ENCODE assay signal across 17 cellular contexts in the genomic region with DNA sequence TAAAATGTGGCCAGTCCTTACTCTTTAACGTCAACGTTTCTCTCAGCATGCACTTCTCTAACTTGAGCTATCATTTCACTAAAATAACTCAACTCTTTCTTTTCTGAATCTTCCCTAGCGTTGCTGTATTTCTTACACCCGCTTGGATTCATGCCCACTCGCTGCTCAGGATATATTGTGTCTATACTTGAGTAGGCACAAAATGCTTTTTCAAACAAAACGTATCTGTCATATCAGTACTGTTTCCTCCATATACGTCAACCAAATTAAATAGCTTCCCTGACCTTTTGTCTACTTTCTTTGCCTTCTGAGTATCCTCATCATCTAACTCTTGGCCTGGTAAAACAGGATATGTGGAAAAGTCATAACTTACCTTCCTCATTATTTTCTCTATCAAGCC.
DNase-seq lines count a peak whose midpoint lies in the region; ATAC-seq, FAIRE-seq and TF ChIP-seq lines count a peak whose summit lies in the region.
"Had no signal": no experiment of that assay in that cellular context is flagged by ENCODE, and none has a peak within 500 bp of the region (broad histone marks: within the 10 kb centered on the region; RNA-seq: fewer than 3 reads in every experiment).

No MANE protein-coding gene starts in this region.

- no peaks in the 10 kb centered on the region for H3K27me3 ChIP-seq in endothelial cell of umbilical vein (ENCODE audit: control insufficient read depth in 2 of 2, insufficient read depth in 2 of 2, low read length in 2 of 2)
- no peaks in the 10 kb centered on the region for H3K27me3 ChIP-seq in naive thymus-derived CD4-positive, alpha-beta T cell (ENCODE audit: control insufficient read depth in 2 of 2, insufficient read depth in 2 of 2, low read length in 2 of 2)

- no peaks in the 10 kb centered on the region for H3K79me2 ChIP-seq in endothelial cell of umbilical vein (ENCODE audit: control insufficient read depth, insufficient read depth, low read length)

- TF ChIP-seq CTCF in choroid plexus epithelial cell (conservative IDR thresholded peaks at IDR 0.05; ENCODE audit: low read depth, low read length) (no peak), endothelial cell of umbilical vein (IDR thresholded peaks at IDR 0.05; ENCODE audit: extremely low read depth in 1 of 2, insufficient read depth in 1 of 2, low read depth in 1 of 2, low read length in 2 of 2) (no peak)

- no peak overlapping the region for H3K27ac Mint-ChIP-seq in naive thymus-derived CD4-positive, alpha-beta T cell
- no peak overlapping the region for H3K27ac Mint-ChIP-seq in activated CD4-positive, alpha-beta T cell treated with anti-CD3 and anti-CD28 coated beads for 36 hours
- H3K27ac Mint-ChIP-seq: CD8-positive, alpha-beta T cell; GM23338; H9 had no signal

- H3K4me1 Mint-ChIP-seq in naive thymus-derived CD4-positive, alpha-beta T cell = peaks cover 9 to 25% (median 16%) of the 10 kb centered on the region in 7 donors
- H3K4me1 Mint-ChIP-seq in activated CD4-positive, alpha-beta T cell treated with anti-CD3 and anti-CD28 coated beads for 36 hours = peaks cover 26% of the 10 kb centered on the region

- dilution Hi-C loops in endothelial cell of umbilical vein (cut with MboI; ENCODE audit: extremely low pct_ligation_motif_present, low sequenced_read_pairs) = no loop called here

- TF ChIP-seq POLR2A in endothelial cell of umbilical vein (IDR thresholded peaks at IDR 0.05; ENCODE audit: low read depth, low read length) = no peak

- H3K9me3 Mint-ChIP-seq in naive thymus-derived CD4-positive, alpha-beta T cell = no peaks in the 10 kb centered on the region
- H3K9me3 Mint-ChIP-seq in activated CD4-positive, alpha-beta T cell treated with anti-CD3 and anti-CD28 coated beads for 36 hours (ENCODE audit: low read depth) = no peaks in the 10 kb centered on the region
- H3K9me3 Mint-ChIP-seq: CD8-positive, alpha-beta T cell; GM23338; H9 had no signal

- no peaks in the 10 kb centered on the region for H3K9me1 ChIP-seq in endothelial cell of umbilical vein (replicated peaks; ENCODE audit: control insufficient read depth, extremely low read depth, insufficient read depth, low read length)

- H3K4me3 Mint-ChIP-seq in naive thymus-derived CD4-positive, alpha-beta T cell = no peak overlapping the region
- H3K4me3 Mint-ChIP-seq in activated CD4-positive, alpha-beta T cell treated with anti-CD3 and anti-CD28 coated beads for 36 hours = no peak overlapping the region
- H3K4me3 Mint-ChIP-seq: CD8-positive, alpha-beta T cell; GM23338; H9 had no signal

- no peak overlapping the region for H2AFZ ChIP-seq in endothelial cell of umbilical vein (ENCODE audit: low read depth, low read length)
- H2AFZ ChIP-seq: GM23338 had no signal

- H3K36me3 ChIP-seq in endothelial cell of umbilical vein (ENCODE audit: control insufficient read depth in 2 of 2, extremely low read depth in 1 of 2, insufficient read depth in 2 of 2, low read length in 2 of 2) = no peaks in the 10 kb centered on the region
- no peaks in the 10 kb centered on the region for H3K36me3 ChIP-seq in naive thymus-derived CD4-positive, alpha-beta T cell (ENCODE audit: control insufficient read depth in 2 of 3, insufficient read depth in 3 of 3, low read length in 3 of 3)

- BruUV-seq in endothelial cell of umbilical vein (replicated peaks; lab: Mats Ljungman, UMichigan) = no TSS peak

- POLR2A ChIA-PET in endothelial cell of umbilical vein (lab: Charles Lee) = no interaction called here
- POLR2A ChIA-PET in naive thymus-derived CD4-positive, alpha-beta T cell (lab: Charles Lee) = no interaction called here
- POLR2A ChIA-PET in activated CD4-positive, alpha-beta T cell treated with anti-CD3 and anti-CD28 coated beads for 36 hours (lab: Charles Lee) = interaction anchor here (0.5 kb wide), 1 partner anchor 21 kb away, joined by 3 read pairs; no protein-coding TSS in a partner anchor

- no peak for ATAC-seq in naive thymus-derived CD4-positive, alpha-beta T cell
- no peak for ATAC-seq in HG03039 (IDR thresholded peaks at IDR 0.05; ENCODE audit: unreplicated experiment)
- ATAC-seq in activated CD4-positive, alpha-beta T cell treated with anti-CD3 and anti-CD28 coated beads for 36 hours = no peak
- ATAC-seq in GM18868 (IDR thresholded peaks at IDR 0.05; ENCODE audit: unreplicated experiment) = no peak
- ATAC-seq: CD8-positive, alpha-beta T cell; GM12878; GM23338; HCT116 had no signal

- H3K4me2 ChIP-seq in endothelial cell of umbilical vein (ENCODE audit: insufficient read depth, low read length) = peak overlapping the region; percentile 53
- H3K4me2 ChIP-seq: GM23338 had no signal

- no peak overlapping the region for H3K27ac ChIP-seq in endothelial cell of umbilical vein (ENCODE audit: insufficient read depth, low read depth, low read length)
- peak overlapping the region; percentile 62 for H3K27ac ChIP-seq in naive thymus-derived CD4-positive, alpha-beta T cell (ENCODE audit: low read depth, low read length)

- peaks cover 16% of the 10 kb centered on the region for H3K4me1 ChIP-seq in endothelial cell of umbilical vein (ENCODE audit: control insufficient read depth, extremely low read depth, insufficient read depth, low read length)
- H3K4me1 ChIP-seq in naive thymus-derived CD4-positive, alpha-beta T cell (ENCODE audit: control insufficient read depth in 2 of 2, insufficient read depth in 2 of 2, low read length in 2 of 2) = peaks cover 25 to 27% of the 10 kb centered on the region in 2 donors

- CTCF ChIA-PET in endothelial cell of umbilical vein (lab: Charles Lee) = interaction anchor here (0.8 to 1.5 kb wide), 4 partner anchors 12 to 804 kb away, joined by 3 to 7 read pairs (median 4); no protein-coding TSS in a partner anchor
- CTCF ChIA-PET in naive thymus-derived CD4-positive, alpha-beta T cell (lab: Charles Lee) = interaction anchor here (0.6 kb wide), 1 partner anchor 909 kb away, joined by 5 read pairs; no protein-coding TSS in a partner anchor
- CTCF ChIA-PET in activated CD4-positive, alpha-beta T cell treated with anti-CD3 and anti-CD28 coated beads for 36 hours (lab: Charles Lee) = interaction anchor here (1.3 kb wide), 1 partner anchor 804 kb away, joined by 7 read pairs; no protein-coding TSS in a partner anchor

- H3K9me3 ChIP-seq in endothelial cell of umbilical vein (replicated peaks; ENCODE audit: control insufficient read depth, insufficient read depth, low read length) = no peaks in the 10 kb centered on the region
- H3K9me3 ChIP-seq in naive thymus-derived CD4-positive, alpha-beta T cell (ENCODE audit: control insufficient read depth in 2 of 3, low read length in 3 of 3) = no peaks in the 10 kb centered on the region

- intact Hi-C loops in endothelial cell of umbilical vein (cut with micrococcal nuclease) = no loop called here
- intact Hi-C loops in naive thymus-derived CD4-positive, alpha-beta T cell (cut with micrococcal nuclease) = loop anchor here (5.0 to 10.0 kb wide), 8 partner anchors 377 to 1503 kb away; a partner anchor contains a TSS
- intact Hi-C loops in activated CD4-positive, alpha-beta T cell treated with anti-CD3 and anti-CD28 coated beads for 36 hours (cut with DNase I, micrococcal nuclease) = loop anchor here in 1 of 2 experiments (2.0 to 10.0 kb wide), 2 partner anchors 373 to 607 kb away; a partner anchor contains a TSS

- H3K27me3 Mint-ChIP-seq in naive thymus-derived CD4-positive, alpha-beta T cell = no peaks in the 10 kb centered on the region
- no peaks in the 10 kb centered on the region for H3K27me3 Mint-ChIP-seq in activated CD4-positive, alpha-beta T cell treated with anti-CD3 and anti-CD28 coated beads for 36 hours

- H3K4me3 ChIP-seq in choroid plexus epithelial cell (ENCODE audit: low read depth, low read length) (no peak overlapping the region), endothelial cell of umbilical vein (replicated peaks in 1 of 3; ENCODE audit: insufficient read depth in 1 of 3, low read depth in 1 of 3, low read length in 3 of 3) (no peak overlapping the region)
- no peak overlapping the region for H3K4me3 ChIP-seq in naive thymus-derived CD4-positive, alpha-beta T cell (ENCODE audit: low read length)
- H3K4me3 ChIP-seq: GM12878, GM23338 had no signal

- DNase-seq in choroid plexus epithelial cell (ENCODE audit: low read depth) (peak; percentile 33), endothelial cell of umbilical vein (ENCODE audit: low read depth, low spot score) (peak; percentile 72)
- no peak for DNase-seq in naive thymus-derived CD4-positive, alpha-beta T cell
- DNase-seq in activated CD4-positive, alpha-beta T cell treated with anti-CD3 and anti-CD28 coated beads for 36 hours = no peak
- DNase-seq: C1 segment of cervical spinal cord; CD8-positive, alpha-beta T cell; DMS 273 treated with DMSO at 0.1 percent for 48 hours; DMS79; EL; GDM1; H9 had no signal

- no peak for FAIRE-seq in endothelial cell of umbilical vein (lab: Jason Lieb, UNC)
- FAIRE-seq: D721Med, GM12878 had no signal

- no peak overlapping the region for H3K9ac ChIP-seq in endothelial cell of umbilical vein (replicated peaks; ENCODE audit: extremely low read depth, insufficient read depth, low read length)

- H3K36me3 Mint-ChIP-seq in naive thymus-derived CD4-positive, alpha-beta T cell = no peaks in the 10 kb centered on the region
- no peaks in the 10 kb centered on the region for H3K36me3 Mint-ChIP-seq in activated CD4-positive, alpha-beta T cell treated with anti-CD3 and anti-CD28 coated beads for 36 hours (ENCODE audit: low read depth)
- H3K36me3 Mint-ChIP-seq: CD8-positive, alpha-beta T cell had no signal

- no peaks in the 10 kb centered on the region for H4K20me1 ChIP-seq in endothelial cell of umbilical vein (replicated peaks; ENCODE audit: control insufficient read depth, extremely low read depth, insufficient read depth, low read length)

TF ChIP-seq in endothelial cell of umbilical vein, 7 proteins besides CTCF, POLR2A, EP300 and RAD21:
- TF ChIP-seq GATA2 (IDR thresholded peaks at IDR 0.05; ENCODE audit: insufficient read depth, insufficient read length, low read depth, low read length) (no peak), POLR2AphosphoS5 (IDR thresholded peaks at IDR 0.05; ENCODE audit: insufficient read depth, low read depth, low read length) (no peak), MYC (IDR thresholded peaks at IDR 0.05; ENCODE audit: low read depth, low read length) (no peak), FOS (IDR thresholded peaks at IDR 0.05; ENCODE audit: borderline replicate concordance, insufficient read depth, low read length) (no peak), EZH2 (IDR thresholded peaks at IDR 0.05; ENCODE audit: borderline replicate concordance, low read depth, low read length, severe bottlenecking) (no peak), JUN (IDR thresholded peaks at IDR 0.05; ENCODE audit: borderline replicate concordance, insufficient read depth, insufficient read length, low read depth) (no peak)
- TF ChIP-seq, protein P1, sequence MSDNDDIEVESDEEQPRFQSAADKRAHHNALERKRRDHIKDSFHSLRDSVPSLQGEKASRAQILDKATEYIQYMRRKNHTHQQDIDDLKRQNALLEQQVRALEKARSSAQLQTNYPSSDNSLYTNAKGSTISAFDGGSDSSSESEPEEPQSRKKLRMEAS (IDR thresholded peaks at IDR 0.05; ENCODE audit: insufficient read depth, insufficient read length) = no peak

Comparison
In these comparisons a context has a peak if more than half of its experiments do, and no peak if none do; other contexts are left out.
1. DNase-seq: peak in choroid plexus epithelial cell (single experiment) and endothelial cell of umbilical vein (single experiment); none in naive thymus-derived CD4-positive, alpha-beta T cell (0 of 9) and activated CD4-positive, alpha-beta T cell treated with anti-CD3 and anti-CD28 coated beads for 36 hours (single experiment).